8 cellular contexts compared by ENCODE assay signal in the genomic region with DNA sequence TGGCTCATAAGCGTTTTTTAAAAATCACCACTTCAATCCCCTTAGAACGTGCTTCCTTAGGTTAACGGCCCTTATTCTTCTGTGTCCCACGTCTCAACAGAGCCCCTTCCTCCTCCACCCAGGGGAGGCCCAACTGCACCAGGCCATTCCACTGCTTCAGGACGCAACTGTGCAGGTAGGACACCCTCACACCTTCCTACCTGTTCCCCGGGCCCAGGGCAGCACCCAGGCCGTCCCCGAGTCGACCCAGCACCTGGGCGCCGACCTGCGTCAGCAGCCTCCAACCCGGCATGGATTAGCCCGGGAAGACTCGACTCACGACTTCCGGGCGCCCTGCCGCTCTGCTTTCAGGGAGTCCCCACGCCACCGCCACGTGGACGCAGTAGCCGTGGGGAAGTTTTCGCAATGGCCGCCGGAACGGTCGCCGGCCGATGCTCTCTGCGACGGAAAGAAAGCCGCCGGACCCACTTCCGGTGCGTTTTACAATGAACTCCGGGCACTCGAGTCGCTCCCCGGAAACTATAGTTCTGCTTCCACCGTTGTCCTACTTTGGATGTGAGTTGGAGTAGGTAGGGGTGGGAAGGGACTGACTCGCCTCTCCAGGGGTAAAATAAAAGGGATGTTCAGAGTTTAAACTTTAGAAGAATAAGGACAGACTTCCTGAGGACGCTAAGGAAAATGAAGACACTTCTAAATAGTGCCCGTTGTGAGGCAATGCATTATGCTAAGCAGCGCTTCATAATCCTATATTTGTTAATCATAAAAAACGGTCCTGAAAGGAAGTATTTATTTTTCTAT. TPM values are rescaled to one million over a fixed set of nuclear protein-coding genes. Genes with fewer than 3 reads are reported as not detected.
DNase-seq lines count a peak whose midpoint lies in the region; ATAC-seq and TF ChIP-seq lines count a peak whose summit lies in the region.

Gene MRPL3 (minus strand): TSS at position 442 of the 798 bp plus-strand sequence. CDS start 150 bp downstream, at position 292.

- no peak for TF ChIP-seq CTCF in C4-2B (conservative IDR thresholded peaks at IDR 0.05)

- H3K27ac ChIP-seq in C4-2B: peak within 1 kb of the TSS; percentile 92

- DNase-seq in NCI-H69 (lab: John Stamatoyannopoulos, UW): peak; percentile 94
- DNase-seq in activated CD4-positive, alpha-beta T cell treated with anti-CD3 and anti-CD28 coated beads, Interleukin-2, amount 50 U/mL, for 24 hours (ENCODE audit: low read depth in 1 of 2, low spot score in 1 of 2): peak; percentile 74 to 84
- peak; percentile 75 for DNase-seq in dermis blood vessel endothelial cell
- DNase-seq in left lobe of liver (ENCODE audit: low spot score): peak; percentile 90
- peak; percentile 87 for DNase-seq in stimulated activated CD4-positive, alpha-beta T cell treated with anti-CD3 and anti-CD28 coated beads, Interleukin-2, amount 100 ng/mL, for 24 hours

- ATAC-seq in GM19372 (IDR thresholded peaks at IDR 0.05; ENCODE audit: low read depth, unreplicated experiment) (peak; percentile 95), HG03521 (IDR thresholded peaks at IDR 0.05; ENCODE audit: unreplicated experiment) (peak; percentile 97), left lobe of liver (peak; percentile 97)

RNA-seq across cellular contexts. Expression of gene MRPL3, which starts in this region (rescaled TPM):
- total RNA-seq in dermis blood vessel endothelial cell (55.5 and 77.4 TPM in 2 replicates), left lobe of liver (30.6 TPM)

Comparison
In these comparisons a context has a peak if more than half of its experiments do, and no peak if none do; other contexts are left out.
1. Peak in every context shown above with its lines: DNase-seq, ATAC-seq and H3K27ac ChIP-seq.